Comparison of ENCODE assay signal across 9 cellular contexts in genomic region chr17:74748279-74748528, GRCh38. TPM values are rescaled to one million over a fixed set of nuclear protein-coding genes. Genes with fewer than 3 reads are reported as not detected.
DNase-seq lines count a peak whose midpoint lies in the region; ATAC-seq and TF ChIP-seq lines count a peak whose summit lies in the region.
"Had no signal": no experiment of that assay in that cellular context is flagged by ENCODE, and none has a peak within 500 bp of the region (broad histone marks: within the 10 kb centered on the region; RNA-seq: fewer than 3 reads in every experiment).

No MANE protein-coding gene starts in this region.

- peaks cover 2% of the 10 kb centered on the region; the same call in 1 of the 2 replicates for H3K36me3 ChIP-seq in Panc1 (ENCODE audit: control insufficient read depth, insufficient read depth, low read length)
- H3K36me3 ChIP-seq in spleen = peaks cover 0 to 11% (median 0%) of the 10 kb centered on the region in 6 donors

- 0 to 1% (median 0%) methylated on average over 25 to 34 of the region's 34 CpGs for WGBS in spleen, 5 donors

- peak overlapping the region; percentile 59 to 95 for H3K4me3 ChIP-seq in Panc1 (ENCODE audit: low read depth in 2 of 2, low read length in 2 of 2)
- H3K4me3 ChIP-seq in fibroblast of the aortic adventitia (ENCODE audit: low read depth, low read length) = peak overlapping the region; percentile 64
- H3K4me3 ChIP-seq in spleen = peak overlapping the region; percentile 30 to 100 (median 95)

- CTCF ChIA-PET in Panc1 (lab: Charles Lee) = no interaction called here

- DNase-seq in NCI-H1092 treated with DMSO at 0.1 percent for 48 hours (lab: John Stamatoyannopoulos, UW) (peak; percentile 78), NCI-H1092 (lab: John Stamatoyannopoulos, UW) (no peak), Panc1 (ENCODE audit: low read depth, low spot score) (no peak), fibroblast of the aortic adventitia (ENCODE audit: low read depth) (no peak), spleen (no peak), AG08396 (ENCODE audit: low spot score) (no peak), NCI-H524 (lab: John Stamatoyannopoulos, UW) (no peak), NCI-H2171 (lab: John Stamatoyannopoulos, UW) (no peak)

- intact Hi-C loops in Panc1 (cut with micrococcal nuclease; ENCODE audit: unreplicated experiment) (no loop called here), spleen (cut with DNase I; ENCODE audit: low total_unique reads) (no loop called here)

- in situ Hi-C loops in Panc1 (cut with HindIII; ENCODE audit: low pct_unique_long_range_greater_than_20kb, low sequenced_read_pairs) = no loop called here

- POLR2A ChIA-PET in Panc1 (lab: Charles Lee) = interaction anchor here (0.7 kb wide), 1 partner anchor 125 kb away, joined by 4 read pairs; no protein-coding TSS in a partner anchor

- TF ChIP-seq CTCF in Panc1 (IDR thresholded peaks at IDR 0.05) (no peak), fibroblast of the aortic adventitia (IDR thresholded peaks at IDR 0.05; ENCODE audit: insufficient read depth, low read length) (no peak), spleen (IDR thresholded peaks at IDR 0.05 in 8 of 11, conservative IDR thresholded peaks at IDR 0.05 in 3 of 11) (peak in 6 of 11 experiments; percentile 39 to 74 (median 48))

- no peak for TF ChIP-seq POLR2A in spleen (IDR thresholded peaks at IDR 0.05)

- H3K27ac ChIP-seq in Panc1 (ENCODE audit: low read length) (peak overlapping the region; percentile 53), spleen (peak overlapping the region; percentile 79 to 95 (median 90))

- no TSS peak for BruUV-seq in Panc1 (replicated peaks; lab: Mats Ljungman, UMichigan)

- H3K27me3 ChIP-seq in Panc1 (ENCODE audit: control insufficient read depth, insufficient read depth, low read length) (no peaks in the 10 kb centered on the region), spleen (replicated peaks in 1 of 7) (no peaks in the 10 kb centered on the region)

- H3K9me3 ChIP-seq in Panc1 (ENCODE audit: control insufficient read depth, insufficient read depth, low read depth, low read length) (no peaks in the 10 kb centered on the region), spleen (no peaks in the 10 kb centered on the region)

- peaks cover 38% of the 10 kb centered on the region for H3K4me1 ChIP-seq in Panc1 (ENCODE audit: control insufficient read depth, insufficient read depth, low read length)
- peaks cover 43 to 96% (median 87%) of the 10 kb centered on the region in 6 donors for H3K4me1 ChIP-seq in spleen

- ATAC-seq in Panc1 = no peak

RNA-seq across cellular contexts. Expression of gene NHERF1, which starts 0.2 kb away (rescaled TPM):
- total RNA-seq in Panc1 (2021; ENCODE audit: unreplicated experiment) = 90.8 TPM
- 66.0 TPM for polyA plus RNA-seq in Panc1 (2012; ENCODE audit: insufficient read length)
- 11.0 and 11.7 TPM in 2 replicates for total RNA-seq in fibroblast of the aortic adventitia (ENCODE audit: low replicate concordance)
- 10 to 100 TPM; 41.9 to 85.6 (median 53.9) TPM for total RNA-seq in spleen
- polyA plus RNA-seq in spleen = 10 to 100 TPM; 28.7 to 51.8 (median 37.2) TPM

RNA-seq across cellular contexts. Expression of gene RAB37, which starts 11.1 kb away (rescaled TPM):
- total RNA-seq in Panc1 (2021; ENCODE audit: unreplicated experiment) (1.5 TPM), fibroblast of the aortic adventitia (ENCODE audit: low replicate concordance) (0.09 TPM in 1 of 2 replicates, not detected in the other), spleen (10 to 100 TPM; 17.4 to 29.2 (median 24.3) TPM)
- polyA plus RNA-seq in Panc1 (2012; ENCODE audit: insufficient read length) = 1.2 TPM
- 10 to 100 TPM; 16.6 to 37.6 (median 19.8) TPM for polyA plus RNA-seq in spleen

RNA-seq across cellular contexts. Expression of gene NAT9, which starts 27.9 kb away (rescaled TPM):
- total RNA-seq in Panc1 (2021; ENCODE audit: unreplicated experiment) (90.1 TPM), fibroblast of the aortic adventitia (ENCODE audit: low replicate concordance) (20.2 and 26.5 TPM in 2 replicates), spleen (10 to 100 TPM; 25.6 to 48.4 (median 41.5) TPM)
- polyA plus RNA-seq in Panc1 (2012; ENCODE audit: insufficient read length) = 59.6 TPM
- 10 to 100 TPM; 30.4 to 37.4 (median 33.2) TPM for polyA plus RNA-seq in spleen

RNA-seq across cellular contexts. Expression of gene CD300LF, which starts 35.5 kb away (rescaled TPM):
- not detected for total RNA-seq in Panc1 (2021; ENCODE audit: unreplicated experiment)
- polyA plus RNA-seq in Panc1 (2012; ENCODE audit: insufficient read length) = not detected
- not detected in 2 replicates for total RNA-seq in fibroblast of the aortic adventitia (ENCODE audit: low replicate concordance)
- total RNA-seq in spleen = 10 to 100 TPM; 29.5 to 45.8 (median 33.0) TPM
- 10 to 100 TPM; 13.1 to 30.6 (median 23.9) TPM for polyA plus RNA-seq in spleen
- total RNA-seq: activated CD8-positive, alpha-beta memory T cell treated with anti-CD3 and anti-CD28 coated beads for 36 hours had no signal

Comparison
In these comparisons a context has a peak if more than half of its experiments do, and no peak if none do; other contexts are left out.
1. CTCF ChIP-seq: peak in spleen (6 of 11); none in Panc1 (single experiment) and fibroblast of the aortic adventitia (single experiment).
2. Peak in every context shown above with its lines, with median percentiles within 50 percentile points of each other: H3K4me3 ChIP-seq.